2 cellular contexts compared by ENCODE assay signal in genomic region chr9:99222416-99223280, GRCh38.
TF ChIP-seq lines count a peak whose summit lies in the region.

No MANE protein-coding gene starts in this region.

TF ChIP-seq in SK-N-SH, 30 proteins besides CTCF, POLR2A, EP300 and RAD21 (continued from another document):
- TF ChIP-seq IRF3 (IDR thresholded peaks at IDR 0.05; ENCODE audit: low read depth, low read length) (no peak), SIN3A (IDR thresholded peaks at IDR 0.05; ENCODE audit: borderline replicate concordance, low read depth, low read length) (no peak), MXI1 (IDR thresholded peaks at IDR 0.05; ENCODE audit: low read depth, low read length) (0 out of 2 replicates have a peak, but pooled peaks have one; percentile 10), NFIC (IDR thresholded peaks at IDR 0.05; ENCODE audit: borderline replicate concordance) (no peak)

TF ChIP-seq in SK-N-SH treated with all-trans-retinoic acid at 6 μM for 48 hours, 23 proteins besides CTCF, POLR2A, EP300 and RAD21 (continued from another document):
- TF ChIP-seq POU6F1 (CRISPR knock-in tag; IDR thresholded peaks at IDR 0.05; ENCODE audit: borderline replicate concordance, low read depth) (no peak), CSDC2 (CRISPR knock-in tag; IDR thresholded peaks at IDR 0.05) (no peak), PPARA (CRISPR knock-in tag; IDR thresholded peaks at IDR 0.05; ENCODE audit: borderline replicate concordance) (no peak), ZC3H10 (CRISPR knock-in tag; IDR thresholded peaks at IDR 0.05) (no peak), ZNF70 (CRISPR knock-in tag; IDR thresholded peaks at IDR 0.05) (no peak), TOX (CRISPR knock-in tag; IDR thresholded peaks at IDR 0.05; ENCODE audit: borderline replicate concordance) (no peak), ZFP30 (CRISPR knock-in tag; IDR thresholded peaks at IDR 0.05) (no peak), ZNF565 (CRISPR knock-in tag; conservative IDR thresholded peaks at IDR 0.05; ENCODE audit: low read depth) (no peak), ISL1 (CRISPR knock-in tag; IDR thresholded peaks at IDR 0.05) (no peak), CREB5 (CRISPR knock-in tag; IDR thresholded peaks at IDR 0.05; ENCODE audit: low read depth) (no peak)
